ENCODE assay signal across 8 cellular contexts in the genomic region with DNA sequence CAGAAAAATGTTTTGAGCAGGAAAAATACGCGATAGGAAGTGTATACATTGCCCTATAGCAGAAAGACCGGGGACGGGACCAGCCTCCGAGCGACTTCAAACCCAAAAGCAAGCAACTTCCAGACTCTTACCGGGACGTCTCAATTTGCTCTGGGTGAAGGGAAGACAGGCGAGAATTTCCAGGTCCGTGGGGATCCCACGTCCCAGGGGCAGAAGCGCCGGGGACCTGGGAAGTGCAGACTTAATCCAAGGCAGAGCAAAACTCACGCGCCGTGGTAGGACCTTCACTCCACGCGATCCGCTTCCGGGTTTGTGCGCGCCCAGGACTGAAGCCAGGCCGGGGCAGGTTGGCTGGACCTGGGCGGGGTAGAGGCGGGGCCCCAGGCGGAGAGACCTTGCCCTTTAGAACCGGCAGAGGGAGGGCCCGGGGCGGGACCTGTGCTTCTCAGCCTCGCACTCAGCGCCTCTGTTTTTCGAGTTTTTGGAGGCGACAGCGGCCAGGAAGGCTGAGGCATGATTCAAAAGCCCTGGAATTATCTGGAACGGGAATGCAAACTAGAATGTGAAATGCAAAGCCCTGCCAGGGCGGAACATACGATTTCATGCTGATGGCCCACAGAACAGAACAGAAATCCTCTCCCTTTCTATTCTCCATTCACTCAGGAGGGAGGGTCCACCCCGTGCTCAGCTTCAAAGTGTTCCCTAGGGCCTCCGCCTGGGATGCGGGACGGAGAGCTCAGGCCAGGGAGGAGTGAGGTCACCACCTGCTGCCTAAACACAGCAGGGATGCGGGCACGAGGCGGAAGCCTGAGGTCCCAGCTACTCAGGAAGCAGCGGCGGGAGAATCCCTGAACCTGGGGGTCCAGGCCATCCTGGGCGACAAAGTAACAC. TPM values are rescaled to one million over a fixed set of nuclear protein-coding genes. Genes with fewer than 3 reads are reported as not detected.
DNase-seq lines count a peak whose midpoint lies in the region; ATAC-seq, FAIRE-seq and TF ChIP-seq lines count a peak whose summit lies in the region.
"Not testable (repeated sequence)": the region's sequence is repeated elsewhere in the genome, so short reads cannot be mapped to it uniquely, and the experiment has no call there.

A gene (minus strand): TSS at position 328 of the 891 bp plus-strand sequence. CDS start 7,903 bp downstream, outside the sequence.

- H3K27ac ChIP-seq in CD4-positive, alpha-beta memory T cell (ENCODE audit: low read depth, low read length), result peak within 1 kb of the TSS; percentile 51
- H3K27ac ChIP-seq in endothelial cell of umbilical vein (ENCODE audit: insufficient read depth, low read depth, low read length), result not testable (repeated sequence)

- H3K4me3 Mint-ChIP-seq in CD4-positive, alpha-beta memory T cell, result peak within 1 kb of the TSS; percentile 89 to 95 (median 93)

- DNase-seq in CD4-positive, alpha-beta memory T cell, result peak; percentile 40 to 85 (median 71)
- DNase-seq in OCI-M2 (lab: John Stamatoyannopoulos, UW; ENCODE audit: unreplicated experiment), result peak; percentile 57
- peak; percentile 66 for DNase-seq in activated T-cell treated with anti-CD3 and anti-CD28 coated beads for 24 hours (ENCODE audit: low read depth)
- peak; percentile 70 for DNase-seq in endothelial cell of umbilical vein (ENCODE audit: low read depth, low spot score)
- DNase-seq in mesenteric fat pad (ENCODE audit: low spot score), result peak; percentile 95
- DNase-seq in stimulated activated CD4-positive, alpha-beta T cell treated with anti-CD3 and anti-CD28 coated beads, TNF-alpha, amount 100 ng/mL, for 4 hours (ENCODE audit: low read depth in 3 of 3), result peak; percentile 57 to 65 (median 58)

- not testable (repeated sequence) for H3K9me3 ChIP-seq in CD4-positive, alpha-beta memory T cell (ENCODE audit: control insufficient read depth in 1 of 2, low read length in 2 of 2); endothelial cell of umbilical vein (replicated peaks; ENCODE audit: control insufficient read depth, insufficient read depth, low read length)

- BruUV-seq in endothelial cell of umbilical vein (replicated peaks; lab: Mats Ljungman, UMichigan), result not testable (repeated sequence)

- ATAC-seq in GM19438 (IDR thresholded peaks at IDR 0.05; ENCODE audit: low read depth, unreplicated experiment) (peak; percentile 80), HG03571 (IDR thresholded peaks at IDR 0.05; ENCODE audit: unreplicated experiment) (peak; percentile 96)

- TF ChIP-seq CTCF in endothelial cell of umbilical vein (IDR thresholded peaks at IDR 0.05; ENCODE audit: extremely low read depth in 1 of 2, insufficient read depth in 1 of 2, low read depth in 1 of 2, low read length in 2 of 2), result peak in 1 of 2 donors; percentile 8

- peak; percentile 93 for FAIRE-seq in endothelial cell of umbilical vein (lab: Jason Lieb, UNC)

- peaks cover 21 to 27% of the 10 kb centered on the region in 2 donors for H3K36me3 Mint-ChIP-seq in CD4-positive, alpha-beta memory T cell

- H3K9ac ChIP-seq in endothelial cell of umbilical vein (replicated peaks; ENCODE audit: extremely low read depth, insufficient read depth, low read length), result peak within 1 kb of the TSS; percentile 84

- H3K4me2 ChIP-seq in endothelial cell of umbilical vein (ENCODE audit: insufficient read depth, low read length), result peak within 1 kb of the TSS; percentile 75

- peaks cover 0 to 50% (median 17%) of the 10 kb centered on the region in 8 donors for H3K9me3 Mint-ChIP-seq in CD4-positive, alpha-beta memory T cell

- CTCF ChIA-PET in CD4-positive, alpha-beta memory T cell (lab: Charles Lee; ENCODE audit: partially characterized antibody), result interaction anchor here (0.6 to 1.2 kb wide), 2 partner anchors 177 to 481 kb away, joined by 3 read pairs; no protein-coding TSS in a partner anchor
- CTCF ChIA-PET in endothelial cell of umbilical vein (lab: Charles Lee), result interaction anchor here (0.6 kb wide), 1 partner anchor 148 kb away, joined by 4 read pairs; no protein-coding TSS in a partner anchor

- peaks cover 20 to 45% (median 33%) of the 10 kb centered on the region in 4 donors for H3K4me1 Mint-ChIP-seq in CD4-positive, alpha-beta memory T cell

- POLR2A ChIA-PET in CD4-positive, alpha-beta memory T cell (lab: Charles Lee; ENCODE audit: partially characterized antibody), result interaction anchor here (0.6 kb wide), 1 partner anchor 214 kb away, joined by 3 read pairs; no protein-coding TSS in a partner anchor
- POLR2A ChIA-PET in endothelial cell of umbilical vein (lab: Charles Lee), result not testable (repeated sequence)

- peak within 1 kb of the TSS; percentile 100 for H2AFZ ChIP-seq in endothelial cell of umbilical vein (ENCODE audit: low read depth, low read length)

- peaks cover 11% of the 10 kb centered on the region for H3K4me1 ChIP-seq in CD4-positive, alpha-beta memory T cell (ENCODE audit: insufficient read depth, low read length)
- H3K4me1 ChIP-seq in endothelial cell of umbilical vein (ENCODE audit: control insufficient read depth, extremely low read depth, insufficient read depth, low read length), result peaks cover 12% of the 10 kb centered on the region

- dilution Hi-C loops in endothelial cell of umbilical vein (cut with MboI; ENCODE audit: extremely low pct_ligation_motif_present, low sequenced_read_pairs), result not testable (repeated sequence)

- intact Hi-C loops in CD4-positive, alpha-beta memory T cell (cut with micrococcal nuclease), result not testable (repeated sequence)
- intact Hi-C loops in endothelial cell of umbilical vein (cut with micrococcal nuclease), result loop anchor here (2.0 kb wide), 1 partner anchor 176 kb away; a partner anchor contains a TSS

- H3K4me3 ChIP-seq in CD4-positive, alpha-beta memory T cell (ENCODE audit: low read length in 2 of 2), result peak within 1 kb of the TSS; percentile 76 to 84
- H3K4me3 ChIP-seq in endothelial cell of umbilical vein (replicated peaks in 1 of 3; ENCODE audit: insufficient read depth in 1 of 3, low read depth in 1 of 3, low read length in 3 of 3), result peak within 1 kb of the TSS; percentile 45 to 95 (median 88)

- H3K27me3 Mint-ChIP-seq in CD4-positive, alpha-beta memory T cell, result not testable (repeated sequence)

- TF ChIP-seq POLR2A in endothelial cell of umbilical vein (IDR thresholded peaks at IDR 0.05; ENCODE audit: low read depth, low read length), result peak; percentile 68

- not testable (repeated sequence) for H3K36me3 ChIP-seq in CD4-positive, alpha-beta memory T cell (ENCODE audit: insufficient read depth, low read length); endothelial cell of umbilical vein (ENCODE audit: control insufficient read depth in 2 of 2, extremely low read depth in 1 of 2, insufficient read depth in 2 of 2, low read length in 2 of 2)

- H3K79me2 ChIP-seq in endothelial cell of umbilical vein (ENCODE audit: control insufficient read depth, insufficient read depth, low read length), result not testable (repeated sequence)

- H4K20me1 ChIP-seq in endothelial cell of umbilical vein (replicated peaks; ENCODE audit: control insufficient read depth, extremely low read depth, insufficient read depth, low read length), result not testable (repeated sequence)

- not testable (repeated sequence) for H3K27me3 ChIP-seq in CD4-positive, alpha-beta memory T cell (ENCODE audit: insufficient read depth, low read length); endothelial cell of umbilical vein (ENCODE audit: control insufficient read depth in 2 of 2, insufficient read depth in 2 of 2, low read length in 2 of 2)

- H3K27ac Mint-ChIP-seq in CD4-positive, alpha-beta memory T cell, result peak within 1 kb of the TSS; percentile 38 to 94 (median 90)

- not testable (repeated sequence) for H3K9me1 ChIP-seq in endothelial cell of umbilical vein (replicated peaks; ENCODE audit: control insufficient read depth, extremely low read depth, insufficient read depth, low read length)

TF ChIP-seq in endothelial cell of umbilical vein, 7 proteins besides CTCF, POLR2A, EP300 and RAD21:
- TF ChIP-seq POLR2AphosphoS5 (IDR thresholded peaks at IDR 0.05; ENCODE audit: insufficient read depth, low read depth, low read length), result peak; percentile 50
TF ChIP-seq in endothelial cell of umbilical vein: peak in this region for 1; not testable (repeated sequence) for 6.

RNA-seq across cellular contexts. Expression of the gene that starts here (rescaled TPM):
- 10 to 100 TPM; 43.3 to 47.8 TPM for total RNA-seq in CD4-positive, alpha-beta memory T cell
- polyA plus RNA-seq in CD4-positive, alpha-beta memory T cell, result 10 to 100 TPM; 10.9 to 20.1 TPM
- 5.2 and 7.9 TPM in 2 replicates for total RNA-seq in endothelial cell of umbilical vein
- polyA plus RNA-seq in endothelial cell of umbilical vein, result 5.8 and 7.2 TPM in 2 replicates
- 3.2 and 5.5 TPM in 2 replicates for polyA plus RNA-seq in endothelial cell of umbilical vein (2011; cell fraction: cytosol; rRNA removed)
- 34.2 and 41.2 TPM in 2 replicates for polyA plus RNA-seq in endothelial cell of umbilical vein (2011; cell fraction: nucleus; rRNA removed)
- polyA plus RNA-seq in endothelial cell of umbilical vein (2012), result 5.0 TPM in 2 replicates
- 8.9 and 18.7 TPM in 2 replicates for polyA minus RNA-seq in endothelial cell of umbilical vein
- polyA minus RNA-seq in endothelial cell of umbilical vein (2011; cell fraction: cytosol; rRNA and poly(A)+ RNA removed), result 3.9 TPM
- 10.1 and 16.3 TPM in 2 replicates for polyA minus RNA-seq in endothelial cell of umbilical vein (2011; cell fraction: nucleus; rRNA and poly(A)+ RNA removed)
- total RNA-seq in mesenteric fat pad, result 8.4 TPM
